In genomic region chr11:61696602-61697001, GRCh38 we compare ENCODE assay signal across 9 cellular contexts. TPM values are rescaled to one million over a fixed set of nuclear protein-coding genes. Genes with fewer than 3 reads are reported as not detected.
DNase-seq lines count a peak whose midpoint lies in the region; ATAC-seq and TF ChIP-seq lines count a peak whose summit lies in the region.
"Had no signal": no experiment of that assay in that cellular context is flagged by ENCODE, and none has a peak within 500 bp of the region (broad histone marks: within the 10 kb centered on the region; RNA-seq: fewer than 3 reads in every experiment).

No MANE protein-coding gene starts in this region.

- H3K27me3 ChIP-seq in IMR-90 (ENCODE audit: control insufficient read depth, insufficient read depth, low read length) = peaks cover 6% of the 10 kb centered on the region; the same call in 1 of the 2 replicates
- no peaks in the 10 kb centered on the region for H3K27me3 ChIP-seq in right cardiac atrium (ENCODE audit: control insufficient read depth, insufficient read depth)
- H3K27me3 ChIP-seq: neural progenitor cell had no signal

- no peaks in the 10 kb centered on the region for H3K9me3 Mint-ChIP-seq in activated CD4-positive, alpha-beta memory T cell treated with anti-CD3 and anti-CD28 coated beads for 36 hours
- H3K9me3 Mint-ChIP-seq: neural progenitor cell had no signal

- no peak overlapping the region for H2BK20ac ChIP-seq in IMR-90 (ENCODE audit: low read depth, low read length)

- TF ChIP-seq POLR2A in IMR-90 (IDR thresholded peaks at IDR 0.05; ENCODE audit: low read depth, low read length) = no peak

- peaks cover 22% of the 10 kb centered on the region for H3K4me1 Mint-ChIP-seq in activated CD4-positive, alpha-beta memory T cell treated with anti-CD3 and anti-CD28 coated beads for 36 hours (ENCODE audit: low read depth)

- TF ChIP-seq CTCF in IMR-90 (conservative IDR thresholded peaks at IDR 0.05; ENCODE audit: low read depth, low read length) = no peak

- CTCF ChIA-PET in IMR-90 (lab: Yijun Ruan, JAX) = interaction anchor here (0.5 kb wide), 1 partner anchor 12 kb away, joined by 3 read pairs; no protein-coding TSS in a partner anchor
- CTCF ChIA-PET in activated CD4-positive, alpha-beta memory T cell treated with anti-CD3 and anti-CD28 coated beads for 36 hours (lab: Charles Lee) = no interaction called here

- dilution Hi-C loops in IMR-90 (cut with HindIII; ENCODE audit: low sequenced_read_pairs, unreplicated experiment) = no loop called here

- H3K79me1 ChIP-seq in IMR-90 (ENCODE audit: low read depth in 1 of 2, low read length in 2 of 2) = no peaks in the 10 kb centered on the region

- no peak overlapping the region for H4K8ac ChIP-seq in IMR-90 (ENCODE audit: low read depth in 2 of 2, low read length in 2 of 2)

- POLR2A ChIA-PET in IMR-90 (lab: Charles Lee; ENCODE audit: unreplicated experiment) = no interaction called here
- POLR2A ChIA-PET in activated CD4-positive, alpha-beta memory T cell treated with anti-CD3 and anti-CD28 coated beads for 36 hours (lab: Charles Lee) = no interaction called here

- no peak overlapping the region for H2AFZ ChIP-seq in IMR-90 (replicated peaks; ENCODE audit: low read length, poor library complexity)
- H2AFZ ChIP-seq: neural progenitor cell had no signal

- H3K36me3 Mint-ChIP-seq in activated CD4-positive, alpha-beta memory T cell treated with anti-CD3 and anti-CD28 coated beads for 36 hours = no peaks in the 10 kb centered on the region
- H3K36me3 Mint-ChIP-seq: neural progenitor cell had no signal

- no TSS peak for BruUV-seq in IMR-90 (replicated peaks; lab: Mats Ljungman, UMichigan)

- H3K4me2 ChIP-seq in IMR-90 (ENCODE audit: low read depth, low read length) = no peak overlapping the region
- H3K4me2 ChIP-seq: neural progenitor cell had no signal

- H3K9me3 ChIP-seq in IMR-90 (ENCODE audit: control insufficient read depth, insufficient read depth, low read length) = no peaks in the 10 kb centered on the region
- no peaks in the 10 kb centered on the region for H3K9me3 ChIP-seq in right cardiac atrium (ENCODE audit: control insufficient read depth, low read length)

- DNase-seq in IMR-90 (no peak), right cardiac atrium (peak in 2 of 3 donors; percentile 65 to 66), NAMALWA (ENCODE audit: low spot score) (no peak), AML-193 (lab: John Stamatoyannopoulos, UW) (no peak), AG08396 (ENCODE audit: low spot score) (no peak)
- DNase-seq in activated CD4-positive, alpha-beta memory T cell treated with anti-CD3 and anti-CD28 coated beads for 36 hours = no peak
- no peak for DNase-seq in stimulated activated CD4-positive, alpha-beta T cell treated with anti-CD3 and anti-CD28 coated beads, Interleukin-1b, Interleukin-23, amount 100 ng/mL, for 48 hours

- H3K14ac ChIP-seq in IMR-90 (replicated peaks; ENCODE audit: low read depth, low read length) = no peak overlapping the region

- no peak overlapping the region for H4K91ac ChIP-seq in IMR-90 (ENCODE audit: insufficient read depth, low read depth, low read length)

- intact Hi-C loops in IMR-90 (cut with micrococcal nuclease) = no loop called here
- intact Hi-C loops in activated CD4-positive, alpha-beta memory T cell treated with anti-CD3 and anti-CD28 coated beads for 36 hours (cut with micrococcal nuclease) = loop anchor here (1.0 kb wide), 1 partner anchor 37 kb away; no protein-coding TSS in a partner anchor
- intact Hi-C loops in right cardiac atrium (cut with DNase I) = no loop called here

- H3K27ac Mint-ChIP-seq in activated CD4-positive, alpha-beta memory T cell treated with anti-CD3 and anti-CD28 coated beads for 36 hours = peak overlapping the region; percentile 13
- H3K27ac Mint-ChIP-seq: neural progenitor cell had no signal

- no peaks in the 10 kb centered on the region for H3K36me3 ChIP-seq in IMR-90 (ENCODE audit: control insufficient read depth, insufficient read depth, low read length)
- H3K36me3 ChIP-seq: neural progenitor cell had no signal

- H3K4me1 ChIP-seq in IMR-90 (ENCODE audit: control insufficient read depth, insufficient read depth, low read length) (peaks cover 12% of the 10 kb centered on the region), right cardiac atrium (ENCODE audit: control insufficient read depth, insufficient read depth, low read length) (peaks cover 45% of the 10 kb centered on the region)

- no peak overlapping the region for H3K9ac ChIP-seq in IMR-90 (ENCODE audit: low read depth, low read length)
- H3K9ac ChIP-seq: neural progenitor cell had no signal

- H3K9me1 ChIP-seq in IMR-90 (ENCODE audit: insufficient read depth, low read length) = no peaks in the 10 kb centered on the region

- H3K4ac ChIP-seq in IMR-90 (ENCODE audit: low read depth, low read length) = no peak overlapping the region

- H2AK9ac ChIP-seq in IMR-90 (replicated peaks; ENCODE audit: low read depth, low read length, poor library complexity) = no peak overlapping the region

- no peak overlapping the region for H3K18ac ChIP-seq in IMR-90 (ENCODE audit: low read depth, low read length)

- peak overlapping the region; percentile 4; the same call in 1 of the 2 replicates for H2AK5ac ChIP-seq in IMR-90 (ENCODE audit: low read depth, low read length)

- H3K23ac ChIP-seq in IMR-90 (ENCODE audit: low read depth, low read length) = no peak overlapping the region

- H3K56ac ChIP-seq in IMR-90 (ENCODE audit: extremely low read depth, insufficient read depth, low read length) = no peak overlapping the region

- H2BK120ac ChIP-seq in IMR-90 (ENCODE audit: low read depth, low read length) = no peak overlapping the region

- ATAC-seq in IMR-90 (ENCODE audit: low read depth) (no peak), right cardiac atrium (peak in 1 of 2 donors; percentile 28)

- no peak overlapping the region for H2BK5ac ChIP-seq in IMR-90 (ENCODE audit: low read depth, low read length, poor library complexity, severe bottlenecking)

- in situ Hi-C loops in IMR-90 (cut with MboI; ENCODE audit: low sequenced_read_pairs) = no loop called here

- H3K27me3 Mint-ChIP-seq in activated CD4-positive, alpha-beta memory T cell treated with anti-CD3 and anti-CD28 coated beads for 36 hours = no peaks in the 10 kb centered on the region

- H3K27ac ChIP-seq in IMR-90 (ENCODE audit: insufficient read depth, low read length) (no peak overlapping the region), right cardiac atrium (ENCODE audit: low read length) (peak overlapping the region; percentile 53), skin epidermis (peak overlapping the region in 16 of 21 experiments; percentile 41 to 86 (median 76))
- H3K27ac ChIP-seq: neural progenitor cell had no signal

- H4K20me1 ChIP-seq in IMR-90 (ENCODE audit: insufficient read depth, low read length) = no peaks in the 10 kb centered on the region

- no peak for TF ChIP-seq RAD21 in IMR-90 (IDR thresholded peaks at IDR 0.05; ENCODE audit: low read length)

- no peak overlapping the region for H2BK15ac ChIP-seq in IMR-90 (ENCODE audit: low read depth, low read length)

- WGBS in IMR-90 (ENCODE audit: extremely low coverage in 2 of 2, insufficient read length in 1 of 2), 2 experiments = 55% methylated on average over 5 of the region's 8 CpGs; no CpG with 5 or more reads in 1 of the 2 experiments
- 48% methylated on average over 8 of the region's 8 CpGs for WGBS in right cardiac atrium

- H4K5ac ChIP-seq in IMR-90 (ENCODE audit: low read depth, low read length) = no peak overlapping the region

- H3K4me3 ChIP-seq in IMR-90 (ENCODE audit: insufficient read depth, low read depth, low read length) (no peak overlapping the region), right cardiac atrium (ENCODE audit: low read length) (no peak overlapping the region), skin epidermis (no peak overlapping the region)
- H3K4me3 ChIP-seq: neural progenitor cell had no signal

- no peak overlapping the region for H3K4me3 Mint-ChIP-seq in activated CD4-positive, alpha-beta memory T cell treated with anti-CD3 and anti-CD28 coated beads for 36 hours
- H3K4me3 Mint-ChIP-seq: neural progenitor cell had no signal

TF ChIP-seq in IMR-90, 13 proteins besides CTCF, POLR2A, EP300 and RAD21:
- peak; percentile 58 for TF ChIP-seq CEBPB (IDR thresholded peaks at IDR 0.05; ENCODE audit: low read depth, low read length)
- no peak for TF ChIP-seq FOS (IDR thresholded peaks at IDR 0.05; ENCODE audit: low read depth, low read length)

RNA-seq across cellular contexts. Expression of gene DAGLA, which starts 16.4 kb away (rescaled TPM):
- total RNA-seq in IMR-90 (2012; rRNA removed) = 0.83 and 0.90 TPM in 2 replicates
- 3.8 and 4.6 TPM in 2 replicates for polyA plus RNA-seq in IMR-90 (2012; rRNA removed)
- 2.1 and 4.0 TPM in 2 replicates for polyA plus RNA-seq in IMR-90 (2012; cell fraction: cytosol; rRNA removed)
- 5.5 and 17.2 TPM in 2 replicates for polyA plus RNA-seq in IMR-90 (2012; cell fraction: nucleus; rRNA removed; ENCODE audit: low replicate concordance)
- under 1 TPM; 0.12 to 0.15 TPM for total RNA-seq in activated CD4-positive, alpha-beta memory T cell treated with anti-CD3 and anti-CD28 coated beads for 36 hours
- 1 to 10 TPM; 4.1 to 7.2 (median 6.1) TPM for total RNA-seq in right cardiac atrium
- polyA plus RNA-seq in right cardiac atrium = 3.7 TPM

RNA-seq across cellular contexts. Expression of gene MYRF, which starts 55.8 kb away (rescaled TPM):
- 1.6 and 1.7 TPM in 2 replicates for total RNA-seq in IMR-90 (2012; rRNA removed)
- polyA plus RNA-seq in IMR-90 (2012; rRNA removed) = 10.6 and 10.7 TPM in 2 replicates
- polyA plus RNA-seq in IMR-90 (2012; cell fraction: cytosol; rRNA removed) = 6.1 and 9.3 TPM in 2 replicates
- 31.2 and 47.2 TPM in 2 replicates for polyA plus RNA-seq in IMR-90 (2012; cell fraction: nucleus; rRNA removed; ENCODE audit: low replicate concordance)
- 1 to 10 TPM; 1.2 to 1.4 TPM for total RNA-seq in activated CD4-positive, alpha-beta memory T cell treated with anti-CD3 and anti-CD28 coated beads for 36 hours
- total RNA-seq in right cardiac atrium = 1 to 10 TPM in 3 of 4 donors, under 1 TPM in 1; 0.62 to 1.9 (median 1.4) TPM
- 0.70 TPM for polyA plus RNA-seq in right cardiac atrium

Comparison
In these comparisons a context has a peak if more than half of its experiments do, and no peak if none do; other contexts are left out.
1. DNase-seq: peak in right cardiac atrium (2 of 3); none in IMR-90 (single experiment), activated CD4-positive, alpha-beta memory T cell treated with anti-CD3 and anti-CD28 coated beads for 36 hours (single experiment), stimulated activated CD4-positive, alpha-beta T cell treated with anti-CD3 and anti-CD28 coated beads, Interleukin-1b, Interleukin-23, amount 100 ng/mL, for 48 hours (single experiment), NAMALWA (single experiment), AML-193 (0 of 2) and AG08396 (single experiment).